ENCODE assay signal across 8 cellular contexts in genomic region chr4:37686373-37687174, GRCh38. TPM values are rescaled to one million over a fixed set of nuclear protein-coding genes. Genes with fewer than 3 reads are reported as not detected.
A peak's percentile ranks its signal among the peaks of the same experiment; 100 is the strongest.
DNase-seq lines count a peak whose midpoint lies in the region; ATAC-seq, FAIRE-seq and TF ChIP-seq lines count a peak whose summit lies in the region.

Gene RELL1 (minus strand): TSS chr4:37686376. CDS start chr4:37686287, 89 bp downstream.

- no peak within 1 kb of the TSS for H2BK15ac ChIP-seq in H1 (ENCODE audit: low read length)

- H3K23me2 ChIP-seq in H1 (ENCODE audit: low read depth, low read length): peaks cover 5% of the 10 kb centered on the region; the same call in 1 of the 2 replicates

- no peak within 1 kb of the TSS for H3K23ac ChIP-seq in H1 (ENCODE audit: insufficient read length)

- H3K36me3 ChIP-seq in HUES48 (ENCODE audit: control insufficient read depth, insufficient read depth, low read length) (no peaks in the 10 kb centered on the region), NT2/D1 (ENCODE audit: insufficient read depth, insufficient read length, low read length) (no peaks in the 10 kb centered on the region), H1 (ENCODE audit: control insufficient read depth in 2 of 4, insufficient read depth in 4 of 4, low read length in 3 of 4) (no peaks in the 10 kb centered on the region)

- H3K18ac ChIP-seq in H1 (ENCODE audit: extremely low read depth, low read length): peak within 1 kb of the TSS; percentile 48

- ATAC-seq in GM21423 (IDR thresholded peaks at IDR 0.05; ENCODE audit: unreplicated experiment) (peak; percentile 78), memory B cell (ENCODE audit: low read depth) (peak; percentile 83)

- peak within 1 kb of the TSS; percentile 3; the same call in 1 of the 2 replicates for H2AFZ ChIP-seq in H1 (ENCODE audit: low read length)

- H2BK12ac ChIP-seq in H1 (ENCODE audit: low read depth, low read length): peak within 1 kb of the TSS; percentile 50; the same call in 1 of the 2 replicates

- H3K4me1 Mint-ChIP-seq in memory B cell: peaks cover 22% of the 10 kb centered on the region

- peak within 1 kb of the TSS; percentile 58 for H3K9ac ChIP-seq in HUES48 (ENCODE audit: low read depth, low read length)
- peak within 1 kb of the TSS; percentile 86 for H3K9ac ChIP-seq in NT2/D1 (ENCODE audit: insufficient read length, low read depth)
- peak within 1 kb of the TSS; percentile 66 to 89 (median 74) for H3K9ac ChIP-seq in H1 (replicated peaks in 1 of 4; ENCODE audit: extremely low read depth in 1 of 4, low read depth in 3 of 4, low read length in 3 of 4)

- peak within 1 kb of the TSS; percentile 73 to 83 for H3K4me2 ChIP-seq in H1 (ENCODE audit: insufficient read depth in 1 of 2, low read depth in 2 of 2, low read length in 2 of 2)

- H3K27me3 Mint-ChIP-seq in memory B cell: peaks cover 2% of the 10 kb centered on the region

- H2BK20ac ChIP-seq in H1 (ENCODE audit: low read length): no peak within 1 kb of the TSS

- TF ChIP-seq EP300 in H1 (IDR thresholded peaks at IDR 0.05; ENCODE audit: borderline replicate concordance in 1 of 2, low read depth in 2 of 2, low read length in 2 of 2): no peak

- H3K4me1 ChIP-seq in HUES48 (ENCODE audit: control insufficient read depth, insufficient read depth, low read length): peaks cover 26% of the 10 kb centered on the region
- no peaks in the 10 kb centered on the region for H3K4me1 ChIP-seq in NT2/D1 (ENCODE audit: insufficient read depth, insufficient read length)
- peaks cover 2 to 12% (median 6%) of the 10 kb centered on the region in 4 experiments; a peak in 5 of 7 replicates for H3K4me1 ChIP-seq in H1 (replicated peaks in 1 of 4; ENCODE audit: control insufficient read depth in 3 of 4, insufficient read depth in 4 of 4, low read length in 3 of 4)

- no peak for FAIRE-seq in H1 (lab: Jason Lieb, UNC)

- peak within 1 kb of the TSS; percentile 39 for H3K56ac ChIP-seq in H1 (replicated peaks; ENCODE audit: insufficient read length, low read depth, low read length)

- POLR2A ChIA-PET in H1 (lab: Charles Lee; ENCODE audit: partially characterized antibody): interaction anchor here (0.7 to 1.1 kb wide), 3 partner anchors 9 to 117 kb away, joined by 3 to 4 read pairs (median 3); no protein-coding TSS in a partner anchor

- no peak within 1 kb of the TSS for H4K91ac ChIP-seq in H1 (replicated peaks; ENCODE audit: insufficient read length, low read length)

- no peak within 1 kb of the TSS for H3K4ac ChIP-seq in H1 (replicated peaks; ENCODE audit: insufficient read length, low read depth, low read length)

- H3K36me3 Mint-ChIP-seq in memory B cell: peaks cover 2% of the 10 kb centered on the region

- peak within 1 kb of the TSS; percentile 63 for H3K27ac ChIP-seq in HUES48 (ENCODE audit: low read depth, low read length)
- peak within 1 kb of the TSS; percentile 57; the same call in 1 of the 2 replicates for H3K27ac ChIP-seq in H1 (ENCODE audit: low read depth, low read length)

- H2BK120ac ChIP-seq in H1 (replicated peaks; ENCODE audit: low read depth, low read length): peak within 1 kb of the TSS; percentile 24

- peak within 1 kb of the TSS; percentile 91 for H3K27ac Mint-ChIP-seq in memory B cell

- H3K79me1 ChIP-seq in H1 (ENCODE audit: low read depth, low read length): no peaks in the 10 kb centered on the region

- peak in 1 of 2 experiments; percentile 14; a peak in 2 of 4 replicates for TF ChIP-seq RAD21 in H1 (IDR thresholded peaks at IDR 0.05 in 1 of 2, conservative IDR thresholded peaks at IDR 0.05 in 1 of 2; ENCODE audit: low read depth in 2 of 2, low read length in 2 of 2)

- no peak within 1 kb of the TSS for H2AK5ac ChIP-seq in H1 (ENCODE audit: low read depth, low read length)

- peak within 1 kb of the TSS; percentile 100 for H3K4me3 Mint-ChIP-seq in memory B cell

- DNase-seq in COLO668 (lab: John Stamatoyannopoulos, UW; ENCODE audit: unreplicated experiment) (peak; percentile 98), NT2/D1 (ENCODE audit: low read depth, low spot score) (peak; percentile 93), H1 (ENCODE audit: low read depth in 1 of 2, low spot score in 2 of 2) (peak; percentile 99 to 100), memory B cell (ENCODE audit: low spot score in 2 of 2) (peak; percentile 91)
- DNase-seq in activated CD8-positive, alpha-beta memory T cell treated with anti-CD3 and anti-CD28 coated beads, Interleukin-2, amount 50 U/mL, for 1 hour (ENCODE audit: extremely low read depth): peak; percentile 82
- peak; percentile 94 for DNase-seq in stimulated activated CD8-positive, alpha-beta memory T cell treated with anti-CD3 and anti-CD28 coated beads, Interleukin-12 subunit alpha, Interleukin-12 subunit beta, amount 100 ng/mL, for 1 hour (ENCODE audit: low read depth)

- H3K14ac ChIP-seq in H1 (ENCODE audit: insufficient read length): no peak within 1 kb of the TSS

- H2BK5ac ChIP-seq in H1 (ENCODE audit: low read depth, low read length): peak within 1 kb of the TSS; percentile 44; the same call in 1 of the 2 replicates

- H3K79me2 ChIP-seq in H1 (ENCODE audit: control insufficient read depth in 1 of 2, insufficient read depth in 2 of 2, low read length in 2 of 2): no peaks in the 10 kb centered on the region

- peaks cover 16% of the 10 kb centered on the region for H3K27me3 ChIP-seq in HUES48 (ENCODE audit: control insufficient read depth, insufficient read depth, low read length)
- H3K27me3 ChIP-seq in NT2/D1 (ENCODE audit: insufficient read depth, insufficient read length): peaks cover 17% of the 10 kb centered on the region
- H3K27me3 ChIP-seq in H1 (replicated peaks in 1 of 4; ENCODE audit: control insufficient read depth in 3 of 4, extremely low read depth in 1 of 4, insufficient read depth in 3 of 4, low read length in 3 of 4): peaks cover 0 to 13% (median 7%) of the 10 kb centered on the region in 4 experiments; a peak in 5 of 7 replicates

- CTCF ChIA-PET in H1 (lab: Charles Lee; ENCODE audit: partially characterized antibody): interaction anchor here (0.7 to 1.5 kb wide), 4 partner anchors 9 to 115 kb away, joined by 3 read pairs; no protein-coding TSS in a partner anchor

- 3% methylated on average over 23 of the region's 58 CpGs; no CpG with 5 or more reads in 1 of the 2 experiments for WGBS in H1 (ENCODE audit: extremely low coverage in 1 of 2, insufficient coverage in 1 of 2, insufficient read length in 1 of 2, insufficient replicate concordance in 2 of 2, low coverage in 1 of 2, low lambda C conversion rate in 2 of 2, missing lambda C conversion rate in 1 of 2), 2 experiments

- H3K4me3 ChIP-seq in HUES48 (ENCODE audit: low read depth, low read length) (peak within 1 kb of the TSS; percentile 80), NT2/D1 (ENCODE audit: insufficient read length, low read depth) (peak within 1 kb of the TSS; percentile 72), H1 (ENCODE audit: extremely low read depth in 1 of 4, insufficient read depth in 2 of 4, low read depth in 3 of 4, low read length in 4 of 4) (peak within 1 kb of the TSS; percentile 71 to 90 (median 74))

- no peak within 1 kb of the TSS for H4K5ac ChIP-seq in H1 (ENCODE audit: insufficient read length, low read depth, low read length)

- no peaks in the 10 kb centered on the region for H3K9me3 Mint-ChIP-seq in memory B cell

- TF ChIP-seq POLR2A in H1 (IDR thresholded peaks at IDR 0.05; ENCODE audit: control extremely low read depth in 1 of 2, low read depth in 2 of 2, low read length in 2 of 2): no peak

- no peaks in the 10 kb centered on the region for H3K9me3 ChIP-seq in HUES48 (ENCODE audit: control insufficient read depth, insufficient read depth, low read length)
- no peaks in the 10 kb centered on the region for H3K9me3 ChIP-seq in NT2/D1 (ENCODE audit: insufficient read depth, low read length)
- no peaks in the 10 kb centered on the region for H3K9me3 ChIP-seq in H1 (ENCODE audit: insufficient read depth in 2 of 2, low read depth in 1 of 2, low read length in 1 of 2)

- no peak for TF ChIP-seq CTCF in H1 (IDR thresholded peaks at IDR 0.05; ENCODE audit: control extremely low read depth in 1 of 3, insufficient read depth in 1 of 3, low read depth in 1 of 3, low read length in 3 of 3)

- H4K20me1 ChIP-seq in H1 (replicated peaks in 1 of 2; ENCODE audit: control insufficient read depth in 1 of 2, insufficient read depth in 2 of 2, low read length in 2 of 2): peaks cover 0 to 1% of the 10 kb centered on the region in 2 experiments

- H4K8ac ChIP-seq in H1 (ENCODE audit: extremely low read depth, insufficient read depth, low read length): peak within 1 kb of the TSS; percentile 89

TF ChIP-seq in H1, 55 proteins besides CTCF, POLR2A, EP300 and RAD21 (continues in another document):
- no peak for TF ChIP-seq GTF2F1 (IDR thresholded peaks at IDR 0.05; ENCODE audit: borderline replicate concordance, low read depth, low read length)
- no peak for TF ChIP-seq TEAD4 (IDR thresholded peaks at IDR 0.05; ENCODE audit: low read depth, low read length)
- TF ChIP-seq RXRA (IDR thresholded peaks at IDR 0.05; ENCODE audit: insufficient read depth, low read depth, low read length): no peak
- no peak for TF ChIP-seq SAP30 (IDR thresholded peaks at IDR 0.05; ENCODE audit: insufficient read depth, insufficient replicate concordance, low read length)
- no peak for TF ChIP-seq CTBP2 (IDR thresholded peaks at IDR 0.05; ENCODE audit: borderline replicate concordance, insufficient read depth, insufficient read length, low read length)
- peak; percentile 33; the same call in 1 of the 2 replicates for TF ChIP-seq TAF1 (IDR thresholded peaks at IDR 0.05; ENCODE audit: low read depth, low read length)
- no peak for TF ChIP-seq SUZ12 (IDR thresholded peaks at IDR 0.05; ENCODE audit: low read length)
- no peak for TF ChIP-seq TBP (IDR thresholded peaks at IDR 0.05; ENCODE audit: low read depth, low read length)
- no peak for TF ChIP-seq SIRT6 (IDR thresholded peaks at IDR 0.05; ENCODE audit: low read length)
- no peak for TF ChIP-seq CREB1 (IDR thresholded peaks at IDR 0.05)
- TF ChIP-seq FOSL1 (IDR thresholded peaks at IDR 0.05; ENCODE audit: insufficient read depth, low read depth, low read length): no peak
- no peak for TF ChIP-seq EZH2 (IDR thresholded peaks at IDR 0.05; ENCODE audit: low read depth, low read length, severe bottlenecking)
- TF ChIP-seq CBX8 (IDR thresholded peaks at IDR 0.05; ENCODE audit: borderline replicate concordance, low read depth, low read length): no peak
- no peak for TF ChIP-seq BCL11A (IDR thresholded peaks at IDR 0.05; ENCODE audit: low read depth in 2 of 2, low read length in 2 of 2)

RNA-seq across cellular contexts. Expression of gene RELL1, which starts in this region (rescaled TPM):
- total RNA-seq in H1 (2021; fragmentation: NEBNext Ultra II Directional; extraction: Animal tissue kit (Norgen Biotek cat#: 25700)): 13.7 and 14.1 TPM in 2 replicates
- polyA plus RNA-seq in H1 (2011; rRNA removed): 2.1 and 2.2 TPM in 2 replicates
- polyA plus RNA-seq in H1 (2011; cell fraction: cytosol; rRNA removed): 2.9 TPM
- 2.5 TPM for polyA plus RNA-seq in H1 (2011; cell fraction: nucleus; rRNA removed)
- polyA plus RNA-seq in H1 (2012, experiment 1 of 2): 2.9 to 4.0 TPM (median 3.1 TPM) in 4 replicates
- polyA plus RNA-seq in H1 (2012, experiment 2 of 2): 0.68 TPM
- 8.5 TPM for polyA plus RNA-seq in H1 (2013, experiment 1 of 2)
- polyA plus RNA-seq in H1 (2013, experiment 2 of 2): 10.2 TPM
- polyA minus RNA-seq in H1 (2011; rRNA and poly(A)+ RNA removed): 10.9 and 12.0 TPM in 2 replicates
- polyA minus RNA-seq in H1 (2011; cell fraction: cytosol; rRNA and poly(A)+ RNA removed): 9.8 TPM
- polyA minus RNA-seq in H1 (2011; cell fraction: nucleus; rRNA and poly(A)+ RNA removed): 10.0 TPM

Comparison
In these comparisons a context has a peak if more than half of its experiments do, and no peak if none do; other contexts are left out.
1. Peak in every context shown above with its lines: DNase-seq, ATAC-seq, H3K4me3 ChIP-seq and H3K27ac ChIP-seq.